Comparison of ENCODE assay signal across 8 cellular contexts in genomic region chr18:46324556-46324955, GRCh38.
DNase-seq lines count a peak whose midpoint lies in the region; ATAC-seq and TF ChIP-seq lines count a peak whose summit lies in the region.

No MANE protein-coding gene starts in this region.

- no peaks in the 10 kb centered on the region for H3K36me3 ChIP-seq in cardiac muscle cell

- ATAC-seq in HG02870 (IDR thresholded peaks at IDR 0.05; ENCODE audit: unreplicated experiment), result no peak

- H3K9me3 Mint-ChIP-seq in activated CD4-positive, alpha-beta T cell treated with anti-CD3 and anti-CD28 coated beads, Interleukin-2, amount 10 ng/mL, durations not matched to agents 24 days and 14 days, result no peaks in the 10 kb centered on the region

- in situ Hi-C loops in SK-MEL-5 (cut with HindIII; ENCODE audit: low pct_unique_long_range_greater_than_20kb, low sequenced_read_pairs), result no loop called here

- no peak overlapping the region for H3K27ac ChIP-seq in cardiac muscle cell

- H3K27me3 ChIP-seq in cardiac muscle cell, result no peaks in the 10 kb centered on the region

- TF ChIP-seq CTCF in cardiac muscle cell (IDR thresholded peaks at IDR 0.05; ENCODE audit: low read depth, low read length), result no peak

- peaks cover 8% of the 10 kb centered on the region for H3K27me3 Mint-ChIP-seq in activated CD4-positive, alpha-beta T cell treated with anti-CD3 and anti-CD28 coated beads, Interleukin-2, amount 10 ng/mL, durations not matched to agents 24 days and 14 days

- no peak overlapping the region for H3K27ac Mint-ChIP-seq in activated CD4-positive, alpha-beta T cell treated with anti-CD3 and anti-CD28 coated beads, Interleukin-2, amount 10 ng/mL, durations not matched to agents 24 days and 14 days

- intact Hi-C loops in activated CD4-positive, alpha-beta T cell treated with anti-CD3 and anti-CD28 coated beads, Interleukin-2, amount 10 ng/mL, durations not matched to agents 24 days and 14 days (cut with micrococcal nuclease), result no loop called here

- no peaks in the 10 kb centered on the region for H3K9me3 ChIP-seq in cardiac muscle cell (ENCODE audit: low read depth)

- H3K4me1 Mint-ChIP-seq in activated CD4-positive, alpha-beta T cell treated with anti-CD3 and anti-CD28 coated beads, Interleukin-2, amount 10 ng/mL, durations not matched to agents 24 days and 14 days, result peaks cover 4% of the 10 kb centered on the region

- H3K4me3 Mint-ChIP-seq in activated CD4-positive, alpha-beta T cell treated with anti-CD3 and anti-CD28 coated beads, Interleukin-2, amount 10 ng/mL, durations not matched to agents 24 days and 14 days, result no peak overlapping the region

- no peaks in the 10 kb centered on the region for H3K36me3 Mint-ChIP-seq in activated CD4-positive, alpha-beta T cell treated with anti-CD3 and anti-CD28 coated beads, Interleukin-2, amount 10 ng/mL, durations not matched to agents 24 days and 14 days (ENCODE audit: low read depth)

- peaks cover 24% of the 10 kb centered on the region for H3K4me1 ChIP-seq in cardiac muscle cell (ENCODE audit: low read depth)

- peak; percentile 47 for DNase-seq in COLO829 (ENCODE audit: low spot score)
- peak; percentile 46 for DNase-seq in HT-29 (ENCODE audit: low spot score)
- peak; percentile 65 for DNase-seq in SK-MEL-5 (ENCODE audit: low read depth, low spot score)
- DNase-seq in cardiac muscle cell (ENCODE audit: low read depth in 1 of 2, low spot score in 1 of 2), result peak; percentile 67 to 85
- DNase-seq in activated CD4-positive, alpha-beta T cell treated with anti-CD3 and anti-CD28 coated beads, Interleukin-2, amount 10 ng/mL, durations not matched to agents 24 days and 14 days, result no peak
- no peak for DNase-seq in activated naive CD4-positive, alpha-beta T cell (lab: John Stamatoyannopoulos, UW)
- DNase-seq in T1000 (lab: John Stamatoyannopoulos, UW), result no peak

- no peak overlapping the region for H3K4me3 ChIP-seq in cardiac muscle cell

Comparison
In these comparisons a context has a peak if more than half of its experiments do, and no peak if none do; other contexts are left out.
1. DNase-seq: peak in COLO829 (single experiment), HT-29 (single experiment), SK-MEL-5 (single experiment) and cardiac muscle cell (2 of 2); none in activated CD4-positive, alpha-beta T cell treated with anti-CD3 and anti-CD28 coated beads, Interleukin-2, amount 10 ng/mL, durations not matched to agents 24 days and 14 days (single experiment), activated naive CD4-positive, alpha-beta T cell (0 of 4) and T1000 (single experiment).